15 cellular contexts compared by ENCODE assay signal in genomic region chr4:38385286-38386010, GRCh38.
DNase-seq lines count a peak whose midpoint lies in the region; ATAC-seq and TF ChIP-seq lines count a peak whose summit lies in the region.
"Had no signal": no experiment of that assay in that cellular context is flagged by ENCODE, and none has a peak within 500 bp of the region (broad histone marks: within the 10 kb centered on the region; RNA-seq: fewer than 3 reads in every experiment).

No MANE protein-coding gene starts in this region.

- H3K27me3 ChIP-seq in esophagus muscularis mucosa = no peaks in the 10 kb centered on the region
- no peaks in the 10 kb centered on the region for H3K27me3 ChIP-seq in muscle layer of duodenum (ENCODE audit: low read depth, low read length)
- H3K27me3 ChIP-seq: heart left ventricle had no signal

- peaks cover 22% of the 10 kb centered on the region for H3K4me1 Mint-ChIP-seq in activated naive CD8-positive, alpha-beta T cell treated with anti-CD3 and anti-CD28 coated beads for 36 hours
- no peaks in the 10 kb centered on the region for H3K4me1 Mint-ChIP-seq in activated T-helper 1 cell treated with anti-CD3 and anti-CD28 coated beads, Interleukin-12 subunit alpha, Interleukin-12 subunit beta, Interleukin-2, Interleukin-4 antibody, amounts not matched to agents 30 ng/mL and 10 ng/mL and 1 ng/mL, durations not matched to agents 14 hours and 24 hours and 36 hours (ENCODE audit: low read depth)

- H3K9me3 ChIP-seq in esophagus muscularis mucosa = no peaks in the 10 kb centered on the region
- H3K9me3 ChIP-seq in muscle layer of duodenum (ENCODE audit: control insufficient read depth in 1 of 2, low read length in 2 of 2) = no peaks in the 10 kb centered on the region

- peaks cover 6% of the 10 kb centered on the region for H3K9me3 Mint-ChIP-seq in activated naive CD8-positive, alpha-beta T cell treated with anti-CD3 and anti-CD28 coated beads for 36 hours
- peaks cover 10% of the 10 kb centered on the region for H3K9me3 Mint-ChIP-seq in activated T-helper 1 cell treated with anti-CD3 and anti-CD28 coated beads, Interleukin-12 subunit alpha, Interleukin-12 subunit beta, Interleukin-2, Interleukin-4 antibody, amounts not matched to agents 30 ng/mL and 10 ng/mL and 1 ng/mL, durations not matched to agents 14 hours and 24 hours and 36 hours
- H3K9me3 Mint-ChIP-seq: HFFc6 had no signal

- H3K27ac ChIP-seq in esophagus muscularis mucosa (replicated peaks in 1 of 4) = peak overlapping the region in 3 of 4 donors; percentile 32 to 55 (median 38)
- H3K27ac ChIP-seq in muscle layer of duodenum (ENCODE audit: low read length) = peak overlapping the region; percentile 24
- H3K27ac ChIP-seq: heart left ventricle had no signal

- H3K36me3 ChIP-seq in esophagus muscularis mucosa = no peaks in the 10 kb centered on the region
- H3K36me3 ChIP-seq in muscle layer of duodenum (ENCODE audit: control insufficient read depth in 1 of 2, insufficient read depth in 2 of 2, low read length in 2 of 2) = no peaks in the 10 kb centered on the region
- H3K36me3 ChIP-seq: heart left ventricle had no signal

- intact Hi-C loops in esophagus muscularis mucosa (cut with DNase I) = no loop called here
- intact Hi-C loops in activated T-helper 1 cell treated with anti-CD3 and anti-CD28 coated beads, Interleukin-12 subunit alpha, Interleukin-12 subunit beta, Interleukin-2, Interleukin-4 antibody, amounts not matched to agents 30 ng/mL and 10 ng/mL and 1 ng/mL, durations not matched to agents 14 hours and 24 hours and 36 hours (cut with micrococcal nuclease) = no loop called here

- no peak for TF ChIP-seq CTCF in esophagus muscularis mucosa (IDR thresholded peaks at IDR 0.05)

- H3K4me3 Mint-ChIP-seq in activated naive CD8-positive, alpha-beta T cell treated with anti-CD3 and anti-CD28 coated beads for 36 hours = no peak overlapping the region
- no peak overlapping the region for H3K4me3 Mint-ChIP-seq in activated T-helper 1 cell treated with anti-CD3 and anti-CD28 coated beads, Interleukin-12 subunit alpha, Interleukin-12 subunit beta, Interleukin-2, Interleukin-4 antibody, amounts not matched to agents 30 ng/mL and 10 ng/mL and 1 ng/mL, durations not matched to agents 14 hours and 24 hours and 36 hours
- H3K4me3 Mint-ChIP-seq: activated naive CD8-positive, alpha-beta T cell; HFFc6; T-helper 1 cell treated with Interleukin-12 subunit alpha and Interleukin-12 subunit beta and Interleukin-4 antibody, amounts not matched to agents 30 μg/mL and 1 μg/mL, for 36 hours had no signal

- no peak for TF ChIP-seq POLR2A in esophagus muscularis mucosa (IDR thresholded peaks at IDR 0.05; ENCODE audit: low read depth)

- 11% methylated on average over 3 of the region's 3 CpGs for WGBS in esophagus muscularis mucosa

- peak; percentile 62 for DNase-seq in ACHN
- peak; percentile 13 for DNase-seq in SK-N-DZ (ENCODE audit: low spot score)
- no peak for DNase-seq in esophagus muscularis mucosa (ENCODE audit: extremely low spot score)
- DNase-seq in activated naive CD8-positive, alpha-beta T cell treated with anti-CD3 and anti-CD28 coated beads for 36 hours = no peak
- DNase-seq in activated T-helper 1 cell treated with anti-CD3 and anti-CD28 coated beads, Interleukin-12 subunit alpha, Interleukin-12 subunit beta, Interleukin-2, Interleukin-4 antibody, amounts not matched to agents 30 ng/mL and 10 ng/mL and 1 ng/mL, durations not matched to agents 14 hours and 24 hours and 36 hours (ENCODE audit: low spot score) = no peak
- DNase-seq in activated CD4-positive, alpha-beta T cell treated with anti-CD3 and anti-CD28 coated beads for 48 hours = no peak
- DNase-seq: dermis blood vessel endothelial cell, heart left ventricle, HFFc6, KG1, NCI-H187 had no signal

- in situ Hi-C loops in ACHN (cut with HindIII; ENCODE audit: low pct_ligation_motif_present, low pct_unique_long_range_greater_than_20kb, low sequenced_read_pairs) = no loop called here

- H3K4me1 ChIP-seq in esophagus muscularis mucosa (peaks cover 14 to 61% (median 60%) of the 10 kb centered on the region in 4 donors), muscle layer of duodenum (ENCODE audit: control insufficient read depth in 1 of 2, insufficient read depth in 2 of 2, low read length in 2 of 2) (peaks cover 15 to 16% of the 10 kb centered on the region in 2 donors)

- H3K27ac Mint-ChIP-seq in activated naive CD8-positive, alpha-beta T cell treated with anti-CD3 and anti-CD28 coated beads for 36 hours = no peak overlapping the region
- no peak overlapping the region for H3K27ac Mint-ChIP-seq in activated T-helper 1 cell treated with anti-CD3 and anti-CD28 coated beads, Interleukin-12 subunit alpha, Interleukin-12 subunit beta, Interleukin-2, Interleukin-4 antibody, amounts not matched to agents 30 ng/mL and 10 ng/mL and 1 ng/mL, durations not matched to agents 14 hours and 24 hours and 36 hours
- H3K27ac Mint-ChIP-seq: activated naive CD8-positive, alpha-beta T cell; HFFc6; T-helper 1 cell treated with Interleukin-12 subunit alpha and Interleukin-12 subunit beta and Interleukin-4 antibody, amounts not matched to agents 30 μg/mL and 1 μg/mL, for 36 hours had no signal

- ATAC-seq in HG03135 (IDR thresholded peaks at IDR 0.05; ENCODE audit: unreplicated experiment) = no peak

- no peak overlapping the region for H3K4me3 ChIP-seq in esophagus muscularis mucosa
- no peak overlapping the region for H3K4me3 ChIP-seq in muscle layer of duodenum (ENCODE audit: low read depth in 1 of 2, low read length in 2 of 2)
- H3K4me3 ChIP-seq: heart left ventricle had no signal

- TF ChIP-seq EP300 in esophagus muscularis mucosa (IDR thresholded peaks at IDR 0.05) = no peak

- H3K36me3 Mint-ChIP-seq in activated naive CD8-positive, alpha-beta T cell treated with anti-CD3 and anti-CD28 coated beads for 36 hours = peaks cover 7% of the 10 kb centered on the region
- H3K36me3 Mint-ChIP-seq in activated T-helper 1 cell treated with anti-CD3 and anti-CD28 coated beads, Interleukin-12 subunit alpha, Interleukin-12 subunit beta, Interleukin-2, Interleukin-4 antibody, amounts not matched to agents 30 ng/mL and 10 ng/mL and 1 ng/mL, durations not matched to agents 14 hours and 24 hours and 36 hours (ENCODE audit: low read depth) = peaks cover 2% of the 10 kb centered on the region

- no peaks in the 10 kb centered on the region for H3K27me3 Mint-ChIP-seq in activated naive CD8-positive, alpha-beta T cell treated with anti-CD3 and anti-CD28 coated beads for 36 hours
- no peaks in the 10 kb centered on the region for H3K27me3 Mint-ChIP-seq in activated T-helper 1 cell treated with anti-CD3 and anti-CD28 coated beads, Interleukin-12 subunit alpha, Interleukin-12 subunit beta, Interleukin-2, Interleukin-4 antibody, amounts not matched to agents 30 ng/mL and 10 ng/mL and 1 ng/mL, durations not matched to agents 14 hours and 24 hours and 36 hours (ENCODE audit: insufficient read depth)
- H3K27me3 Mint-ChIP-seq: activated naive CD8-positive, alpha-beta T cell had no signal

Comparison
In these comparisons a context has a peak if more than half of its experiments do, and no peak if none do; other contexts are left out.
1. DNase-seq: peak in ACHN (single experiment) and SK-N-DZ (single experiment); none in esophagus muscularis mucosa (single experiment), activated naive CD8-positive, alpha-beta T cell treated with anti-CD3 and anti-CD28 coated beads for 36 hours (single experiment), activated T-helper 1 cell treated with anti-CD3 and anti-CD28 coated beads, Interleukin-12 subunit alpha, Interleukin-12 subunit beta, Interleukin-2, Interleukin-4 antibody, amounts not matched to agents 30 ng/mL and 10 ng/mL and 1 ng/mL, durations not matched to agents 14 hours and 24 hours and 36 hours (single experiment) and activated CD4-positive, alpha-beta T cell treated with anti-CD3 and anti-CD28 coated beads for 48 hours (single experiment).